ENCODE assay signal across 8 cellular contexts in the genomic region with DNA sequence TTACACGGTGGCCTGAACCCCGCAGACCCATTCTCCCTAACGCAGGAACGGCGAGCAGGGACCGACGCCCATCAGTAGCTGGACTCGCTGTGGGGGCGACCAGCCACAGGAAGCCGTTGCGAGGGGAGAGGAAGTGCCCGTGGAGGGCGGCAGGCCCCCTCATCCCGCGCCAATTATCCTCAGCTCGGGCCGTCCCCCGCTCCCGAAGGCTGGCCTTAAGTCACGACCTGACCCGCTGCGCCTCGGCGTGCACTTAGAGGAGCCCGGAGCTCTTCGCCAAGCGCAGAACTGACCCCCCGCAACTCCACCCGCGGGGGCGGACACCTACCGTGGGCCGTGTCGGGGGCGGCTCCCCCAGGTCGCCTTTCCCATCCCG. TPM values are rescaled to one million over a fixed set of nuclear protein-coding genes. Genes with fewer than 3 reads are reported as not detected.
DNase-seq lines count a peak whose midpoint lies in the region; ATAC-seq and TF ChIP-seq lines count a peak whose summit lies in the region.

No MANE protein-coding gene starts in this region.

- H3K36me3 ChIP-seq in brain microvascular endothelial cell (replicated peaks) (peaks cover 30% of the 10 kb centered on the region), lower lobe of right lung (peaks cover 31% of the 10 kb centered on the region), urinary bladder (ENCODE audit: insufficient read depth) (peaks cover 7% of the 10 kb centered on the region)

- peak overlapping the region; percentile 93 for H3K4me3 ChIP-seq in brain microvascular endothelial cell (ENCODE audit: low read depth, low read length)
- peak overlapping the region; percentile 98 for H3K4me3 ChIP-seq in lower lobe of right lung
- peak overlapping the region; percentile 85 for H3K4me3 ChIP-seq in urinary bladder (ENCODE audit: low read depth, low read length)

- no peak for DNase-seq in activated naive CD4-positive, alpha-beta T cell treated with anti-CD3 and anti-CD28 coated beads, Interleukin-2, amount 10 ng/mL, durations not matched to agents 7 days and 5 days
- no peak for DNase-seq in activated naive CD4-positive, alpha-beta T cell treated with anti-CD3 and anti-CD28 coated beads, Interleukin-2, amount 50 U/mL, for 16 hours
- DNase-seq in brain microvascular endothelial cell (no peak), lower lobe of right lung (no peak), NCI-H2196 treated with DMSO at 0.1 percent for 48 hours (lab: John Stamatoyannopoulos, UW; ENCODE audit: unreplicated experiment) (no peak)

- H3K27ac Mint-ChIP-seq in activated naive CD4-positive, alpha-beta T cell treated with anti-CD3 and anti-CD28 coated beads, Interleukin-2, amount 10 ng/mL, durations not matched to agents 7 days and 5 days: peak overlapping the region; percentile 8

- no peaks in the 10 kb centered on the region for H3K9me3 ChIP-seq in lower lobe of right lung

- peaks cover 40% of the 10 kb centered on the region for H3K4me1 Mint-ChIP-seq in activated naive CD4-positive, alpha-beta T cell treated with anti-CD3 and anti-CD28 coated beads, Interleukin-2, amount 10 ng/mL, durations not matched to agents 7 days and 5 days

- CTCF ChIA-PET in activated naive CD4-positive, alpha-beta T cell treated with anti-CD3 and anti-CD28 coated beads, Interleukin-2, amount 10 ng/mL, durations not matched to agents 7 days and 5 days (lab: Charles Lee): interaction anchor here (0.9 to 1.6 kb wide), 3 partner anchors 8 to 19 kb away, joined by 3 to 4 read pairs (median 4); partner anchors contain the start of gene MRPL12

- under 1% methylated on average over 37 of the region's 37 CpGs for WGBS in urinary bladder

- TF ChIP-seq CTCF in brain microvascular endothelial cell (IDR thresholded peaks at IDR 0.05; ENCODE audit: low read depth, low read length, missing control alignments) (no peak), lower lobe of right lung (IDR thresholded peaks at IDR 0.05) (no peak)

- ATAC-seq in HG03571 (IDR thresholded peaks at IDR 0.05; ENCODE audit: unreplicated experiment) (peak; percentile 5), lower lobe of right lung (peak in 1 of 2 donors; percentile 42), GM21367 (IDR thresholded peaks at IDR 0.05; ENCODE audit: unreplicated experiment) (no peak)

- H3K4me3 Mint-ChIP-seq in activated naive CD4-positive, alpha-beta T cell treated with anti-CD3 and anti-CD28 coated beads, Interleukin-2, amount 10 ng/mL, durations not matched to agents 7 days and 5 days: peak overlapping the region; percentile 94

- H3K27me3 Mint-ChIP-seq in activated naive CD4-positive, alpha-beta T cell treated with anti-CD3 and anti-CD28 coated beads, Interleukin-2, amount 10 ng/mL, durations not matched to agents 7 days and 5 days: peaks cover 4% of the 10 kb centered on the region

- H3K36me3 Mint-ChIP-seq in activated naive CD4-positive, alpha-beta T cell treated with anti-CD3 and anti-CD28 coated beads, Interleukin-2, amount 10 ng/mL, durations not matched to agents 7 days and 5 days: peaks cover 33% of the 10 kb centered on the region

- in situ Hi-C loops in brain microvascular endothelial cell (cut with HindIII; ENCODE audit: low pct_ligation_motif_present, low sequenced_read_pairs): no loop called here

- H3K27ac ChIP-seq in brain microvascular endothelial cell: peak overlapping the region; percentile 70
- peak overlapping the region; percentile 93 for H3K27ac ChIP-seq in lower lobe of right lung
- H3K27ac ChIP-seq in urinary bladder (ENCODE audit: low read depth): peak overlapping the region; percentile 3

- H3K4me1 ChIP-seq in lower lobe of right lung (peaks cover 29% of the 10 kb centered on the region), urinary bladder (ENCODE audit: insufficient read depth) (no peaks in the 10 kb centered on the region)

- intact Hi-C loops in lower lobe of right lung (cut with DNase I): no loop called here

- no peaks in the 10 kb centered on the region for H3K9me3 Mint-ChIP-seq in activated naive CD4-positive, alpha-beta T cell treated with anti-CD3 and anti-CD28 coated beads, Interleukin-2, amount 10 ng/mL, durations not matched to agents 7 days and 5 days

- H3K27me3 ChIP-seq in brain microvascular endothelial cell (replicated peaks) (no peaks in the 10 kb centered on the region), lower lobe of right lung (ENCODE audit: low read depth) (no peaks in the 10 kb centered on the region)

RNA-seq across cellular contexts. Expression of gene ARL16, which starts 0.4 kb away (rescaled TPM):
- total RNA-seq in lower lobe of right lung: 19.0 TPM
- 19.7 TPM for total RNA-seq in urinary bladder
- 47.0 TPM for polyA plus RNA-seq in urinary bladder

RNA-seq across cellular contexts. Expression of gene HGS, which starts 0.6 kb away (rescaled TPM):
- 92.0 TPM for total RNA-seq in lower lobe of right lung
- total RNA-seq in urinary bladder: 36.1 TPM
- 92.7 TPM for polyA plus RNA-seq in urinary bladder

RNA-seq across cellular contexts. Expression of gene CCDC137, which starts 16.7 kb away (rescaled TPM):
- total RNA-seq in lower lobe of right lung (12.8 TPM), urinary bladder (4.3 TPM)
- 15.9 TPM for polyA plus RNA-seq in urinary bladder

RNA-seq across cellular contexts. Expression of gene OXLD1, which starts 16.8 kb away (rescaled TPM):
- total RNA-seq in lower lobe of right lung (29.7 TPM), urinary bladder (7.5 TPM)
- 47.9 TPM for polyA plus RNA-seq in urinary bladder

RNA-seq across cellular contexts. Expression of gene MRPL12, which starts 20.0 kb away (rescaled TPM):
- total RNA-seq in lower lobe of right lung: 35.0 TPM
- total RNA-seq in urinary bladder: 3.3 TPM
- 81.3 TPM for polyA plus RNA-seq in urinary bladder

Comparison
In these comparisons a context has a peak if more than half of its experiments do, and no peak if none do; other contexts are left out.
1. H3K27ac ChIP-seq: peak in every context shown above with its lines; median percentile 93 in lower lobe of right lung; 70 in brain microvascular endothelial cell; 3 in urinary bladder.